ENCODE assay signal across 8 cellular contexts in the genomic region with DNA sequence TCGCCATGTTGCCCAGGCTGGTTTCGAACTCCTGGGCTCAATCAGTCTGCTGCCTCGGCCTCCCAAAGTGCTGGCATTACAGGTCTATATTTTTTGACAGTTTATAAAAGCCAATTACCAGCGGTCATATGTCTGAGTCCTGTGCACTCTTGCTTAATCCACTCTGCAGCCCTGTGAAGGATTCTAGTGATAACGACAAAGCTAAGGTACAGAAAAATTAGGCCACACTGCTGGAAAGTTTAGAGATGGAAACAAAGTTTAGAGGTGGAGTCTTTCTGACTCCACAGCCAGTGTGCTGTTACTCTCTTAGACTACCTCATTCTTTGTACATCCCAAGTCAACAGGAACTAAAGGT. TPM values are rescaled to one million over a fixed set of nuclear protein-coding genes. Genes with fewer than 3 reads are reported as not detected.
DNase-seq lines count a peak whose midpoint lies in the region; ATAC-seq, FAIRE-seq and TF ChIP-seq lines count a peak whose summit lies in the region.

No MANE protein-coding gene starts in this region.

- peak overlapping the region; percentile 61 for H3K4me3 ChIP-seq in SJCRH30
- H3K4me3 ChIP-seq in fibroblast of the aortic adventitia (ENCODE audit: low read depth, low read length) = peak overlapping the region; percentile 72
- peak overlapping the region; percentile 59 for H3K4me3 ChIP-seq in skeletal muscle cell (ENCODE audit: low read depth, low read length)

- ATAC-seq in HG02623 (IDR thresholded peaks at IDR 0.05; ENCODE audit: unreplicated experiment) (no peak), GM21423 (IDR thresholded peaks at IDR 0.05; ENCODE audit: unreplicated experiment) (no peak)

- no peaks in the 10 kb centered on the region for H3K9me3 ChIP-seq in SJCRH30 (replicated peaks)

- TF ChIP-seq CTCF in fibroblast of the aortic adventitia (IDR thresholded peaks at IDR 0.05; ENCODE audit: insufficient read depth, low read length) = no peak

- DNase-seq in GM19239 (ENCODE audit: insufficient read length, low spot score) (no peak), SJCRH30 (no peak), fibroblast of the aortic adventitia (ENCODE audit: low read depth) (no peak), skeletal muscle cell (ENCODE audit: low read depth) (no peak), NCI-H2227 (lab: John Stamatoyannopoulos, UW; ENCODE audit: unreplicated experiment) (no peak)
- DNase-seq in effector CD8-positive, alpha-beta T cell (lab: John Stamatoyannopoulos, UW) = no peak

- H3K27ac ChIP-seq in SJCRH30 = peak overlapping the region; percentile 42; the same call in 1 of the 2 replicates

- H3K4me1 ChIP-seq in SJCRH30 = no peaks in the 10 kb centered on the region

- no peaks in the 10 kb centered on the region for H3K36me3 ChIP-seq in SJCRH30

- no peaks in the 10 kb centered on the region for H3K27me3 ChIP-seq in SJCRH30

- FAIRE-seq in GM19239 (lab: Jason Lieb, UNC) = peak; percentile 59

RNA-seq across cellular contexts. Expression of gene PTER, which starts 0.7 kb away (rescaled TPM):
- total RNA-seq in SJCRH30 (2014; rRNA removed; shearing (Covaris generic)) = 5.4 and 7.6 TPM in 2 replicates
- 20.5 and 20.9 TPM in 2 replicates for total RNA-seq in fibroblast of the aortic adventitia (ENCODE audit: low replicate concordance)
